8 cellular contexts compared by ENCODE assay signal in the genomic region with DNA sequence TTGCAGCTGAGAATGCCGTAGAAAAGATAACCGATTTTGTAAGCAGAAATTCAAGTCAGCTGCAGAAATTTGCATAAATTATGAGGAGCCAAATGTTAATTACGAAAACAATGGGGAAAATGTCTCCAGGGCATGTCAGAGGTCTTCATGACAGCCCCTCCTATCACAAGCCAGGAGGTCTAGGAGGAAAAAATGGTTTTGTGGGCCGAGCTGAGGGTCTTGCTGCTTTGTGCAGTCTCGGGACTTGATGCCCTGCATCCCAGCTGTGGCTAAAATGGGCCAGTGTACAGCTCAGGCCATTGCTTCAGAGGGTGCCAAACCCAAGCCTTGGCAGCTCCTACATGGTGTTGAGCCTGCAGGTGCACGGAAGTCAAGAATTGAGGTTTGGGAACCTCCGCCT.
"Had no signal": no experiment of that assay in that cellular context is flagged by ENCODE, and none has a peak within 500 bp of the region (broad histone marks: within the 10 kb centered on the region; RNA-seq: fewer than 3 reads in every experiment).

No MANE protein-coding gene starts in this region.

- FAIRE-seq: G401.6, GM12878, GM12891, GM12892, GM18507, GM19239 had no signal

- H3K4me3 ChIP-seq: GM12878 had no signal

- DNase-seq: GDM1, GF-D8 had no signal

- ATAC-seq: GM12878 had no signal
